ENCODE assay signal across 18 cellular contexts in the genomic region with DNA sequence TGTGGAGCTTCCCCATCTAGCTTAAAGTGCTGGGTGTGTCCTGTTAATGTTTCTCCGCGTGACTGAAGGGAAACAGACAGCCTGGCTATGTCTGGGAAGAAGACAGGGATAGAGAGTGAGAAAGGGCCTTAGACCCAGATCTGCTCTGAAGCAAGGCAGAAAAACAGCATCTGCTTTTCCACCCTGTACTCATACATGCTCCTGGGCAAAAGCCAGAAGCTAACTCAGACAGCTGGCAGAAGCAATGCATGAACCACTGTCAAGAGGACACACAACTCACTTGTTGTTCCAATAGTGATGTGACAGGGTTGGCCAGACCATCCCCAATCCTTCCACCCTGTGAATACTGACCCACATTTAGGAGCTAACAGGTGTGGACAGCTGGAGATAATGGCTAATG.
A peak's percentile ranks its signal among the peaks of the same experiment; 100 is the strongest.
DNase-seq lines count a peak whose midpoint lies in the region; ATAC-seq and TF ChIP-seq lines count a peak whose summit lies in the region.
"Had no signal": no experiment of that assay in that cellular context is flagged by ENCODE, and none has a peak within 500 bp of the region (broad histone marks: within the 10 kb centered on the region; RNA-seq: fewer than 3 reads in every experiment).

No MANE protein-coding gene starts in this region.

- no peaks in the 10 kb centered on the region for H3K4me1 ChIP-seq in mucosa of descending colon (ENCODE audit: low read depth)
- peaks cover 6% of the 10 kb centered on the region for H3K4me1 ChIP-seq in testis
- H3K4me1 ChIP-seq: HAP-1 had no signal

- WGBS in testis, 2 donors = 60 to 73% methylated on average over 2 of the region's 2 CpGs

- intact Hi-C loops in mucosa of descending colon (cut with DNase I, micrococcal nuclease) (no loop called here), testis (cut with DNase I; ENCODE audit: low total_unique reads) (no loop called here)

- no peak for TF ChIP-seq CTCF in fibroblast of mammary gland (conservative IDR thresholded peaks at IDR 0.05; ENCODE audit: control insufficient read depth, insufficient read depth, low read depth, low read length)
- no peak for TF ChIP-seq CTCF in mucosa of descending colon (IDR thresholded peaks at IDR 0.05)
- no peak for TF ChIP-seq CTCF in testis (IDR thresholded peaks at IDR 0.05)
- TF ChIP-seq CTCF in WERI-Rb-1 (IDR thresholded peaks at IDR 0.05; ENCODE audit: low read depth, low read length) = no peak

- no peaks in the 10 kb centered on the region for H3K36me3 ChIP-seq in mucosa of descending colon (ENCODE audit: low read depth)
- no peaks in the 10 kb centered on the region for H3K36me3 ChIP-seq in testis (ENCODE audit: low read depth, missing control alignments)
- H3K36me3 ChIP-seq in WERI-Rb-1 = peaks cover 36% of the 10 kb centered on the region
- H3K36me3 ChIP-seq: HAP-1 had no signal

- no peak for TF ChIP-seq POLR2A in testis (IDR thresholded peaks at IDR 0.05)

- DNase-seq in NCI-H1694 (lab: John Stamatoyannopoulos, UW) = peak; percentile 82
- DNase-seq in fibroblast of mammary gland (ENCODE audit: low read depth) = peak; percentile 67
- DNase-seq in mucosa of descending colon = no peak
- peak; percentile 68 for DNase-seq in testis
- no peak for DNase-seq in WERI-Rb-1
- no peak for DNase-seq in activated naive CD4-positive, alpha-beta T cell (lab: John Stamatoyannopoulos, UW)
- no peak for DNase-seq in GM19240 (ENCODE audit: insufficient read length, low spot score)
- DNase-seq: activated CD4-positive, alpha-beta T cell treated with anti-CD3 and anti-CD28 coated beads for 1 hour; central memory CD4-positive, alpha-beta T cell; DMS53; left colon; NCI-H1105; NCI-H510A treated with DMSO at 0.1 percent for 48 hours; RPMI8226 had no signal

- no peaks in the 10 kb centered on the region for H3K9me3 ChIP-seq in mucosa of descending colon
- H3K9me3 ChIP-seq in testis = no peaks in the 10 kb centered on the region
- H3K9me3 ChIP-seq in WERI-Rb-1 (ENCODE audit: severe bottlenecking) = no peaks in the 10 kb centered on the region
- H3K9me3 ChIP-seq: HAP-1 had no signal

- H3K27ac ChIP-seq in testis = peak overlapping the region; percentile 1 to 76
- no peak overlapping the region for H3K27ac ChIP-seq in WERI-Rb-1

- H3K4me3 ChIP-seq in fibroblast of mammary gland (ENCODE audit: control insufficient read depth, low read depth, low read length) (no peak overlapping the region), mucosa of descending colon (no peak overlapping the region), testis (no peak overlapping the region), WERI-Rb-1 (ENCODE audit: low read depth, low read length) (no peak overlapping the region)
- H3K4me3 ChIP-seq: HAP-1 had no signal

- H3K27me3 ChIP-seq in testis (no peaks in the 10 kb centered on the region), WERI-Rb-1 (ENCODE audit: insufficient read depth, low read depth, severe bottlenecking) (no peaks in the 10 kb centered on the region)

- peak; percentile 46 for ATAC-seq in mucosa of descending colon
- no peak for ATAC-seq in GM21576 (IDR thresholded peaks at IDR 0.05; ENCODE audit: unreplicated experiment)
- ATAC-seq: activated naive CD4-positive, alpha-beta T cell treated with anti-CD3 and anti-CD28 coated beads, Interleukin-2, amount 50 U/mL, for 72 hours; left colon; stimulated activated memory B cell treated with anti-CD40 and anti-IgM and Interleukin-4, amounts not matched to agents 10 μg/mL and 1 μg/mL and 100 μg/mL, for 72 hours had no signal

Comparison
In these comparisons a context has a peak if more than half of its experiments do, and no peak if none do; other contexts are left out.
1. DNase-seq: peak in NCI-H1694 (single experiment), fibroblast of mammary gland (single experiment) and testis (single experiment); none in mucosa of descending colon (0 of 3), WERI-Rb-1 (single experiment), activated naive CD4-positive, alpha-beta T cell (0 of 4) and GM19240 (single experiment).